ENCODE assay signal across 8 cellular contexts in genomic region chr15:65832549-65833364, GRCh38. TPM values are rescaled to one million over a fixed set of nuclear protein-coding genes. Genes with fewer than 3 reads are reported as not detected.
DNase-seq lines count a peak whose midpoint lies in the region; ATAC-seq and TF ChIP-seq lines count a peak whose summit lies in the region.

No MANE protein-coding gene starts in this region.

- 0% methylated on average over 1 of the region's 8 CpGs; no CpG with 5 or more reads in 1 of the 2 experiments for WGBS in IMR-90 (ENCODE audit: extremely low coverage in 2 of 2, insufficient read length in 1 of 2), 2 experiments
- 21% methylated on average over 6 of the region's 8 CpGs for whole genome bisulfite sequencing in esophagus muscularis mucosa

- no peaks in the 10 kb centered on the region for H3K36me3 Mint-ChIP-seq in activated T-cell treated with anti-CD3 and anti-CD28 coated beads, Interleukin-2, amount 50 U/mL, for 72 hours (ENCODE audit: insufficient read depth in 2 of 2)

- dilution Hi-C loops in IMR-90 (cut with HindIII; ENCODE audit: low sequenced_read_pairs, unreplicated experiment), result no loop called here

- no peak overlapping the region for H2AK5ac ChIP-seq in IMR-90 (ENCODE audit: low read depth, low read length)

- TF ChIP-seq POLR2A in IMR-90 (IDR thresholded peaks at IDR 0.05; ENCODE audit: low read depth, low read length), result no peak
- TF ChIP-seq POLR2A in esophagus muscularis mucosa (IDR thresholded peaks at IDR 0.05; ENCODE audit: low read depth), result no peak

- in situ Hi-C loops in IMR-90 (cut with MboI; ENCODE audit: low sequenced_read_pairs), result no loop called here

- no peak overlapping the region for H2AK9ac ChIP-seq in IMR-90 (replicated peaks; ENCODE audit: low read depth, low read length, poor library complexity)

- H2BK20ac ChIP-seq in IMR-90 (ENCODE audit: low read depth, low read length), result peak overlapping the region; percentile 13; the same call in 1 of the 2 replicates

- ATAC-seq in IMR-90 (ENCODE audit: low read depth) (peak; percentile 90), PC-3 (peak; percentile 98), GM18867 (IDR thresholded peaks at IDR 0.05; ENCODE audit: unreplicated experiment) (no peak)
- ATAC-seq in activated T-cell treated with anti-CD3 and anti-CD28 coated beads, Interleukin-2, amount 50 U/mL, for 72 hours (replicated peaks in 1 of 2), result peak; percentile 68 to 70

- H2BK5ac ChIP-seq in IMR-90 (ENCODE audit: low read depth, low read length, poor library complexity, severe bottlenecking), result peak overlapping the region; percentile 76

- no peaks in the 10 kb centered on the region for H3F3A ChIP-seq in PC-3 (ENCODE audit: low read length, unreplicated experiment)

- H3K9me2 ChIP-seq in PC-3 (replicated peaks; ENCODE audit: low read length), result no peaks in the 10 kb centered on the region

- peak overlapping the region; percentile 97 for H3K27ac Mint-ChIP-seq in activated T-cell treated with anti-CD3 and anti-CD28 coated beads, Interleukin-2, amount 50 U/mL, for 72 hours

- H3K36me3 ChIP-seq in IMR-90 (ENCODE audit: control insufficient read depth, insufficient read depth, low read length), result no peaks in the 10 kb centered on the region
- H3K36me3 ChIP-seq in PC-3 (ENCODE audit: low read depth, low read length), result no peaks in the 10 kb centered on the region
- no peaks in the 10 kb centered on the region for H3K36me3 ChIP-seq in esophagus muscularis mucosa

- H3K23ac ChIP-seq in IMR-90 (ENCODE audit: low read depth, low read length), result no peak overlapping the region

- H3K9me3 Mint-ChIP-seq in activated T-cell treated with anti-CD3 and anti-CD28 coated beads, Interleukin-2, amount 50 U/mL, for 72 hours, result no peaks in the 10 kb centered on the region

- no peak overlapping the region for H2BK15ac ChIP-seq in IMR-90 (ENCODE audit: low read depth, low read length)

- H3K4me1 ChIP-seq in IMR-90 (ENCODE audit: control insufficient read depth, insufficient read depth, low read length) (peaks cover 5% of the 10 kb centered on the region; the same call in 1 of the 2 replicates), PC-3 (ENCODE audit: insufficient read depth, low read length) (peaks cover 18% of the 10 kb centered on the region), esophagus muscularis mucosa (peaks cover 23 to 30% (median 27%) of the 10 kb centered on the region in 4 donors)

- H3K18ac ChIP-seq in IMR-90 (ENCODE audit: low read depth, low read length), result peak overlapping the region; percentile 9

- no peaks in the 10 kb centered on the region for H3K79me2 ChIP-seq in PC-3 (ENCODE audit: low read length)

- peak overlapping the region; percentile 4; the same call in 1 of the 2 replicates for H3K4me3 ChIP-seq in IMR-90 (ENCODE audit: insufficient read depth, low read depth, low read length)
- peak overlapping the region; percentile 52 for H3K4me3 ChIP-seq in PC-3 (ENCODE audit: low read length)
- H3K4me3 ChIP-seq in esophagus muscularis mucosa, result peak overlapping the region; percentile 19 to 36 (median 25)

- intact Hi-C loops in IMR-90 (cut with micrococcal nuclease), result loop anchor here (5.0 kb wide), 1 partner anchor 40 kb away; the partner anchor contains the start of gene DENND4A
- intact Hi-C loops in PC-3 (cut with micrococcal nuclease), result loop anchor here (1.0 kb wide), 2 partner anchors 23 to 37 kb away; partner anchors contain the start of gene RAB11A
- intact Hi-C loops in esophagus muscularis mucosa (cut with DNase I), result no loop called here

- H3K4me1 Mint-ChIP-seq in activated T-cell treated with anti-CD3 and anti-CD28 coated beads, Interleukin-2, amount 50 U/mL, for 72 hours (ENCODE audit: low read depth), result peaks cover 48% of the 10 kb centered on the region

- POLR2A ChIA-PET in IMR-90 (lab: Charles Lee; ENCODE audit: unreplicated experiment) (interaction anchor here (1.0 kb wide), 1 partner anchor 36 kb away, joined by 3 read pairs; the partner anchor contains the start of gene RAB11A), PC-3 (lab: Charles Lee; ENCODE audit: unreplicated experiment) (interaction anchor here (0.5 to 1.4 kb wide), 4 partner anchors 21 to 127 kb away, joined by 4 to 6 read pairs (median 6); partner anchors contain the start of gene DENND4A)

- CTCF ChIA-PET in IMR-90 (lab: Yijun Ruan, JAX) (interaction anchor here (0.6 to 1.8 kb wide), 7 partner anchors 9 to 157 kb away, joined by 3 to 7 read pairs (median 3); no protein-coding TSS in a partner anchor), PC-3 (lab: Charles Lee) (interaction anchor here (0.5 to 1.2 kb wide), 12 partner anchors 9 to 237 kb away, joined by 3 to 7 read pairs (median 3); partner anchors contain the start of gene INTS14)

- H3K14ac ChIP-seq in IMR-90 (replicated peaks; ENCODE audit: low read depth, low read length), result no peak overlapping the region; the same call in 1 of the 2 replicates

- H3K27me3 ChIP-seq in IMR-90 (ENCODE audit: control insufficient read depth, insufficient read depth, low read length) (no peaks in the 10 kb centered on the region), PC-3 (ENCODE audit: low read length) (no peaks in the 10 kb centered on the region), esophagus muscularis mucosa (no peaks in the 10 kb centered on the region)

- H3K56ac ChIP-seq in IMR-90 (ENCODE audit: extremely low read depth, insufficient read depth, low read length), result no peak overlapping the region; the same call in 1 of the 2 replicates

- peak overlapping the region; percentile 36 to 44 for H4K8ac ChIP-seq in IMR-90 (ENCODE audit: low read depth in 2 of 2, low read length in 2 of 2)

- no peaks in the 10 kb centered on the region for H3K9me3 ChIP-seq in IMR-90 (ENCODE audit: control insufficient read depth, insufficient read depth, low read length)
- no peaks in the 10 kb centered on the region for H3K9me3 ChIP-seq in PC-3 (ENCODE audit: low read length)
- no peaks in the 10 kb centered on the region for H3K9me3 ChIP-seq in esophagus muscularis mucosa

- peak; percentile 27; the same call in 1 of the 2 replicates for TF ChIP-seq RAD21 in IMR-90 (IDR thresholded peaks at IDR 0.05; ENCODE audit: low read length)

- TF ChIP-seq CTCF in IMR-90 (conservative IDR thresholded peaks at IDR 0.05; ENCODE audit: low read depth, low read length), result peak; percentile 33; the same call in 1 of the 2 replicates
- peak; percentile 35; the same call in 1 of the 2 replicates for TF ChIP-seq CTCF in PC-3 (conservative IDR thresholded peaks at IDR 0.05; ENCODE audit: low read depth, low read length)
- TF ChIP-seq CTCF in esophagus muscularis mucosa (IDR thresholded peaks at IDR 0.05), result no peak

- H2AFZ ChIP-seq in IMR-90 (replicated peaks; ENCODE audit: low read length, poor library complexity) (peak overlapping the region; percentile 88), PC-3 (ENCODE audit: low read length) (peak overlapping the region; percentile 23; the same call in 1 of the 2 replicates)

- H3K4me3 Mint-ChIP-seq in activated T-cell treated with anti-CD3 and anti-CD28 coated beads, Interleukin-2, amount 50 U/mL, for 72 hours, result peak overlapping the region; percentile 81 to 90

- no peaks in the 10 kb centered on the region for H3K27me3 Mint-ChIP-seq in activated T-cell treated with anti-CD3 and anti-CD28 coated beads, Interleukin-2, amount 50 U/mL, for 72 hours (ENCODE audit: low read depth)

- TF ChIP-seq EP300 in esophagus muscularis mucosa (IDR thresholded peaks at IDR 0.05), result no peak

- H3K4ac ChIP-seq in IMR-90 (ENCODE audit: low read depth, low read length), result 0 out of 2 replicates have a peak overlapping the region, but pooled peaks have one; percentile 1

- peak overlapping the region; percentile 37 for H3K4me2 ChIP-seq in IMR-90 (ENCODE audit: low read depth, low read length)
- H3K4me2 ChIP-seq in PC-3 (ENCODE audit: low read length), result peak overlapping the region; percentile 73

- H3K79me1 ChIP-seq in IMR-90 (ENCODE audit: low read depth in 1 of 2, low read length in 2 of 2), result no peaks in the 10 kb centered on the region

- no peak overlapping the region for H4K91ac ChIP-seq in IMR-90 (ENCODE audit: insufficient read depth, low read depth, low read length)

- H3K9ac ChIP-seq in IMR-90 (ENCODE audit: low read depth, low read length) (peak overlapping the region; percentile 17; the same call in 1 of the 2 replicates), PC-3 (ENCODE audit: low read length) (peak overlapping the region; percentile 6; the same call in 1 of the 2 replicates)

- H4K5ac ChIP-seq in IMR-90 (ENCODE audit: low read depth, low read length), result peak overlapping the region; percentile 0

- BruUV-seq in IMR-90 (replicated peaks; lab: Mats Ljungman, UMichigan) (no TSS peak), PC-3 (replicated peaks; lab: Mats Ljungman, UMichigan) (no TSS peak)

- no peaks in the 10 kb centered on the region for H3K9me1 ChIP-seq in IMR-90 (ENCODE audit: insufficient read depth, low read length)

- H3K27ac ChIP-seq in IMR-90 (ENCODE audit: insufficient read depth, low read length) (peak overlapping the region; percentile 51), PC-3 (ENCODE audit: low read length) (peak overlapping the region; percentile 67), esophagus muscularis mucosa (replicated peaks in 1 of 4) (peak overlapping the region; percentile 67 to 79 (median 74))

- peak; percentile 85 for DNase-seq in DMS153 treated with DMSO at 0.1 percent for 48 hours (lab: John Stamatoyannopoulos, UW; ENCODE audit: unreplicated experiment)
- peak; percentile 90 for DNase-seq in IMR-90
- DNase-seq in PC-3, result peak; percentile 97
- DNase-seq in activated T-cell treated with anti-CD3 and anti-CD28 coated beads, Interleukin-2, amount 50 U/mL, for 72 hours, result peak; percentile 45 to 50
- peak; percentile 95 for DNase-seq in esophagus muscularis mucosa (ENCODE audit: extremely low spot score)
- peak; percentile 92 for DNase-seq in mucosa of gallbladder (ENCODE audit: low spot score)
- DNase-seq in stimulated activated CD8-positive, alpha-beta memory T cell treated with anti-CD3 and anti-CD28 coated beads, Interleukin-7, amount 100 ng/mL, for 4 hours (ENCODE audit: low read depth in 2 of 2), result peak; percentile 26 to 30

- H4K20me1 ChIP-seq in IMR-90 (ENCODE audit: insufficient read depth, low read length) (no peaks in the 10 kb centered on the region), PC-3 (ENCODE audit: low read length) (no peaks in the 10 kb centered on the region)

- peak overlapping the region; percentile 33; the same call in 1 of the 2 replicates for H2BK120ac ChIP-seq in IMR-90 (ENCODE audit: low read depth, low read length)

RNA-seq across cellular contexts. Expression of gene RAB11A, which starts 36.5 kb away (rescaled TPM):
- total RNA-seq in IMR-90 (2012; rRNA removed), result 376 and 462 TPM in 2 replicates
- polyA plus RNA-seq in IMR-90 (2012; rRNA removed), result 299 and 341 TPM in 2 replicates
- polyA plus RNA-seq in IMR-90 (2012; cell fraction: cytosol; rRNA removed), result 134 and 136 TPM in 2 replicates
- polyA plus RNA-seq in IMR-90 (2012; cell fraction: nucleus; rRNA removed; ENCODE audit: low replicate concordance), result 36.8 and 156 TPM in 2 replicates
- total RNA-seq in PC-3 (2014; rRNA removed), result 123 and 171 TPM in 2 replicates
- 100 to 1,000 TPM; 137 to 145 TPM for total RNA-seq in activated T-cell treated with anti-CD3 and anti-CD28 coated beads, Interleukin-2, amount 50 U/mL, for 72 hours
- total RNA-seq in esophagus muscularis mucosa, result 100 to 1,000 TPM in 3 of 4 donors, 10 to 100 TPM in 1; 51.9 to 134 (median 122) TPM
- total RNA-seq in mucosa of gallbladder, result 250 TPM

RNA-seq across cellular contexts. Expression of gene DENND4A, which starts 40.7 kb away (rescaled TPM):
- total RNA-seq in IMR-90 (2012; rRNA removed) (17.7 and 18.6 TPM in 2 replicates), PC-3 (2014; rRNA removed) (6.2 and 11.6 TPM in 2 replicates), esophagus muscularis mucosa (10 to 100 TPM; 17.7 to 34.3 (median 25.4) TPM), mucosa of gallbladder (26.9 TPM)
- 3.2 and 4.1 TPM in 2 replicates for polyA plus RNA-seq in IMR-90 (2012; rRNA removed)
- 0.75 and 0.77 TPM in 2 replicates for polyA plus RNA-seq in IMR-90 (2012; cell fraction: cytosol; rRNA removed)
- 0.83 and 8.7 TPM in 2 replicates for polyA plus RNA-seq in IMR-90 (2012; cell fraction: nucleus; rRNA removed; ENCODE audit: low replicate concordance)
- total RNA-seq in activated T-cell treated with anti-CD3 and anti-CD28 coated beads, Interleukin-2, amount 50 U/mL, for 72 hours, result 10 to 100 TPM; 56.7 to 59.3 TPM

Comparison
In these comparisons a context has a peak if more than half of its experiments do, and no peak if none do; other contexts are left out.
1. DNase-seq: peak in every context shown above with its lines; median percentile 97 in PC-3; 95 in esophagus muscularis mucosa; 92 in mucosa of gallbladder; 90 in IMR-90; 85 in DMS153 treated with DMSO at 0.1 percent for 48 hours; 48 in activated T-cell treated with anti-CD3 and anti-CD28 coated beads, Interleukin-2, amount 50 U/mL, for 72 hours; 28 in stimulated activated CD8-positive, alpha-beta memory T cell treated with anti-CD3 and anti-CD28 coated beads, Interleukin-7, amount 100 ng/mL, for 4 hours.
2. CTCF ChIP-seq: peak in IMR-90 (single experiment) and PC-3 (single experiment); none in esophagus muscularis mucosa (0 of 3).
3. Peak in every context shown above with its lines, with median percentiles within 50 percentile points of each other: H3K27ac ChIP-seq and H3K4me3 ChIP-seq.